Comparison of ENCODE assay signal across 20 cellular contexts in genomic region chr22:32040324-32040904, GRCh38. TPM values are rescaled to one million over a fixed set of nuclear protein-coding genes. Genes with fewer than 3 reads are reported as not detected.
"Had no signal": no experiment of that assay in that cellular context is flagged by ENCODE, and none has a peak within 500 bp of the region (broad histone marks: within the 10 kb centered on the region; RNA-seq: fewer than 3 reads in every experiment).

No MANE protein-coding gene starts in this region.

- H3K4me3 ChIP-seq: K562 had no signal

- H3K27ac ChIP-seq: HL-60 had no signal

- DNase-seq: NCI-H1092, NCI-H1105 treated with DMSO at 0.1 percent for 48 hours, NCI-H1417 treated with DMSO at 0.1 percent for 48 hours, NCI-H187, NCI-H2029, NCI-H2171 treated with DMSO at 0.1 percent for 48 hours, NCI-H524, NCI-H748 treated with DMSO at 0.1 percent for 48 hours, RPMI8226, SHP77, SW 1271, T-cell had no signal

- ATAC-seq: K562, T-cell had no signal

- FAIRE-seq: HTR-8/SVneo, K562, RCC 7860 had no signal

RNA-seq across cellular contexts. Expression of gene SLC5A1, which starts 2.6 kb away (rescaled TPM):
- total RNA-seq: K562, LHCN-M2, MCF 10A, NCI-H460, T-cell had no signal
- polyA plus RNA-seq: IgD-negative memory B cell, K562 had no signal
